ENCODE assay signal across 17 cellular contexts in genomic region chr13:114230117-114230516, GRCh38. TPM values are rescaled to one million over a fixed set of nuclear protein-coding genes. Genes with fewer than 3 reads are reported as not detected.
DNase-seq lines count a peak whose midpoint lies in the region; ATAC-seq and TF ChIP-seq lines count a peak whose summit lies in the region.
"Had no signal": no experiment of that assay in that cellular context is flagged by ENCODE, and none has a peak within 500 bp of the region (broad histone marks: within the 10 kb centered on the region; RNA-seq: fewer than 3 reads in every experiment).

No MANE protein-coding gene starts in this region.

- ATAC-seq in foreskin keratinocyte: no peak
- ATAC-seq in activated CD8-positive, alpha-beta memory T cell treated with anti-CD3 and anti-CD28 coated beads, Interleukin-2, amount 10 ng/mL, durations not matched to agents 7 days and 5 days: no peak

- no peak overlapping the region for H3K27ac ChIP-seq in foreskin keratinocyte
- H3K27ac ChIP-seq: epithelial cell of prostate had no signal

- no peak for DNase-seq in T-helper 1 cell
- peak; percentile 87 for DNase-seq in NOMO-1 treated with DMSO at 0.1 percent for 48 hours (lab: John Stamatoyannopoulos, UW; ENCODE audit: unreplicated experiment)
- DNase-seq in erythroblast (lab: John Stamatoyannopoulos, UW): peak; percentile 30 to 47
- DNase-seq in renal cortical epithelial cell (ENCODE audit: low read depth): peak; percentile 28
- DNase-seq in occipital lobe (lab: John Stamatoyannopoulos, UW): no peak
- DNase-seq in foreskin keratinocyte: no peak
- no peak for DNase-seq in activated CD8-positive, alpha-beta memory T cell treated with anti-CD3 and anti-CD28 coated beads, Interleukin-2, amount 10 ng/mL, durations not matched to agents 7 days and 5 days
- DNase-seq: activated CD8-positive, alpha-beta memory T cell treated with anti-CD3 and anti-CD28 coated beads, Interleukin-2, amount 50 U/mL, for 4 hours; COR-L47; KBM-7; NCI-H1694 treated with DMSO at 0.1 percent for 48 hours; NCI-H526 treated with DMSO at 0.1 percent for 48 hours; Right ventricle myocardium superior had no signal

- H3K9me3 Mint-ChIP-seq in T-helper 1 cell treated with Interleukin-12 subunit alpha and Interleukin-12 subunit beta and Interleukin-4 antibody, amounts not matched to agents 30 μg/mL and 1 μg/mL, for 36 hours: no peaks in the 10 kb centered on the region
- H3K9me3 Mint-ChIP-seq in activated CD8-positive, alpha-beta memory T cell treated with anti-CD3 and anti-CD28 coated beads, Interleukin-2, amount 10 ng/mL, durations not matched to agents 7 days and 5 days (ENCODE audit: low read depth): no peaks in the 10 kb centered on the region

- peaks cover 30% of the 10 kb centered on the region for H3K4me1 Mint-ChIP-seq in T-helper 1 cell treated with Interleukin-12 subunit alpha and Interleukin-12 subunit beta and Interleukin-4 antibody, amounts not matched to agents 30 μg/mL and 1 μg/mL, for 36 hours (ENCODE audit: low read depth)
- H3K4me1 Mint-ChIP-seq in activated CD8-positive, alpha-beta memory T cell treated with anti-CD3 and anti-CD28 coated beads, Interleukin-2, amount 10 ng/mL, durations not matched to agents 7 days and 5 days: peaks cover 17% of the 10 kb centered on the region

- no peak for TF ChIP-seq POLR2A in erythroblast (IDR thresholded peaks at IDR 0.05; ENCODE audit: low read length)

- H3K27me3 ChIP-seq in foreskin keratinocyte: peaks cover 34% of the 10 kb centered on the region

- TF ChIP-seq CTCF in foreskin keratinocyte (conservative IDR thresholded peaks at IDR 0.05): no peak

- H3K36me3 Mint-ChIP-seq in T-helper 1 cell treated with Interleukin-12 subunit alpha and Interleukin-12 subunit beta and Interleukin-4 antibody, amounts not matched to agents 30 μg/mL and 1 μg/mL, for 36 hours (ENCODE audit: low read depth): no peaks in the 10 kb centered on the region
- H3K36me3 Mint-ChIP-seq in activated CD8-positive, alpha-beta memory T cell treated with anti-CD3 and anti-CD28 coated beads, Interleukin-2, amount 10 ng/mL, durations not matched to agents 7 days and 5 days: no peaks in the 10 kb centered on the region

- CTCF ChIA-PET in activated CD8-positive, alpha-beta memory T cell treated with anti-CD3 and anti-CD28 coated beads, Interleukin-2, amount 10 ng/mL, durations not matched to agents 7 days and 5 days (lab: Charles Lee): no interaction called here

- H3K27me3 Mint-ChIP-seq in T-helper 1 cell treated with Interleukin-12 subunit alpha and Interleukin-12 subunit beta and Interleukin-4 antibody, amounts not matched to agents 30 μg/mL and 1 μg/mL, for 36 hours (ENCODE audit: low read depth): peaks cover 21% of the 10 kb centered on the region
- peaks cover 16% of the 10 kb centered on the region for H3K27me3 Mint-ChIP-seq in activated CD8-positive, alpha-beta memory T cell treated with anti-CD3 and anti-CD28 coated beads, Interleukin-2, amount 10 ng/mL, durations not matched to agents 7 days and 5 days

- no peak overlapping the region for H3K4me3 Mint-ChIP-seq in T-helper 1 cell treated with Interleukin-12 subunit alpha and Interleukin-12 subunit beta and Interleukin-4 antibody, amounts not matched to agents 30 μg/mL and 1 μg/mL, for 36 hours
- H3K4me3 Mint-ChIP-seq in activated CD8-positive, alpha-beta memory T cell treated with anti-CD3 and anti-CD28 coated beads, Interleukin-2, amount 10 ng/mL, durations not matched to agents 7 days and 5 days: no peak overlapping the region

- peak overlapping the region; percentile 26 for H3K27ac Mint-ChIP-seq in T-helper 1 cell treated with Interleukin-12 subunit alpha and Interleukin-12 subunit beta and Interleukin-4 antibody, amounts not matched to agents 30 μg/mL and 1 μg/mL, for 36 hours
- no peak overlapping the region for H3K27ac Mint-ChIP-seq in activated CD8-positive, alpha-beta memory T cell treated with anti-CD3 and anti-CD28 coated beads, Interleukin-2, amount 10 ng/mL, durations not matched to agents 7 days and 5 days

- H3K4me1 ChIP-seq in foreskin keratinocyte: no peaks in the 10 kb centered on the region

RNA-seq across cellular contexts. Expression of gene CDC16, which starts 4.6 kb away (rescaled TPM):
- total RNA-seq in renal cortical epithelial cell (47.6 and 118 TPM in 2 replicates), occipital lobe (49.4 TPM), foreskin keratinocyte (59.3 and 62.4 TPM in 2 replicates)
- 46.7 and 51.5 TPM in 2 replicates for polyA plus RNA-seq in foreskin keratinocyte
- 10 to 100 TPM; 73.5 to 81.5 TPM for total RNA-seq in activated CD8-positive, alpha-beta memory T cell treated with anti-CD3 and anti-CD28 coated beads, Interleukin-2, amount 10 ng/mL, durations not matched to agents 7 days and 5 days

RNA-seq across cellular contexts. Expression of gene CFAP97D2, which starts 51.1 kb away (rescaled TPM):
- total RNA-seq in renal cortical epithelial cell (not detected in 2 replicates), occipital lobe (not detected), foreskin keratinocyte (not detected in 2 replicates)
- polyA plus RNA-seq in foreskin keratinocyte: not detected in 2 replicates
- total RNA-seq in activated CD8-positive, alpha-beta memory T cell treated with anti-CD3 and anti-CD28 coated beads, Interleukin-2, amount 10 ng/mL, durations not matched to agents 7 days and 5 days: not detected
- total RNA-seq: cerebellum, osteocyte, Right ventricle myocardium superior had no signal

RNA-seq across cellular contexts. Expression of gene UPF3A, which starts 51.3 kb away (rescaled TPM):
- total RNA-seq in renal cortical epithelial cell (14.6 and 30.3 TPM in 2 replicates), occipital lobe (53.0 TPM), foreskin keratinocyte (33.3 and 36.0 TPM in 2 replicates)
- polyA plus RNA-seq in foreskin keratinocyte: 32.3 and 35.6 TPM in 2 replicates
- total RNA-seq in activated CD8-positive, alpha-beta memory T cell treated with anti-CD3 and anti-CD28 coated beads, Interleukin-2, amount 10 ng/mL, durations not matched to agents 7 days and 5 days: 10 to 100 TPM; 56.1 to 63.4 TPM

Comparison
In these comparisons a context has a peak if more than half of its experiments do, and no peak if none do; other contexts are left out.
1. DNase-seq: peak in NOMO-1 treated with DMSO at 0.1 percent for 48 hours (single experiment), erythroblast (2 of 2) and renal cortical epithelial cell (single experiment); none in T-helper 1 cell (0 of 5), occipital lobe (single experiment), foreskin keratinocyte (0 of 2) and activated CD8-positive, alpha-beta memory T cell treated with anti-CD3 and anti-CD28 coated beads, Interleukin-2, amount 10 ng/mL, durations not matched to agents 7 days and 5 days (single experiment).